1 cellular context compared by ENCODE assay signal in the genomic region with DNA sequence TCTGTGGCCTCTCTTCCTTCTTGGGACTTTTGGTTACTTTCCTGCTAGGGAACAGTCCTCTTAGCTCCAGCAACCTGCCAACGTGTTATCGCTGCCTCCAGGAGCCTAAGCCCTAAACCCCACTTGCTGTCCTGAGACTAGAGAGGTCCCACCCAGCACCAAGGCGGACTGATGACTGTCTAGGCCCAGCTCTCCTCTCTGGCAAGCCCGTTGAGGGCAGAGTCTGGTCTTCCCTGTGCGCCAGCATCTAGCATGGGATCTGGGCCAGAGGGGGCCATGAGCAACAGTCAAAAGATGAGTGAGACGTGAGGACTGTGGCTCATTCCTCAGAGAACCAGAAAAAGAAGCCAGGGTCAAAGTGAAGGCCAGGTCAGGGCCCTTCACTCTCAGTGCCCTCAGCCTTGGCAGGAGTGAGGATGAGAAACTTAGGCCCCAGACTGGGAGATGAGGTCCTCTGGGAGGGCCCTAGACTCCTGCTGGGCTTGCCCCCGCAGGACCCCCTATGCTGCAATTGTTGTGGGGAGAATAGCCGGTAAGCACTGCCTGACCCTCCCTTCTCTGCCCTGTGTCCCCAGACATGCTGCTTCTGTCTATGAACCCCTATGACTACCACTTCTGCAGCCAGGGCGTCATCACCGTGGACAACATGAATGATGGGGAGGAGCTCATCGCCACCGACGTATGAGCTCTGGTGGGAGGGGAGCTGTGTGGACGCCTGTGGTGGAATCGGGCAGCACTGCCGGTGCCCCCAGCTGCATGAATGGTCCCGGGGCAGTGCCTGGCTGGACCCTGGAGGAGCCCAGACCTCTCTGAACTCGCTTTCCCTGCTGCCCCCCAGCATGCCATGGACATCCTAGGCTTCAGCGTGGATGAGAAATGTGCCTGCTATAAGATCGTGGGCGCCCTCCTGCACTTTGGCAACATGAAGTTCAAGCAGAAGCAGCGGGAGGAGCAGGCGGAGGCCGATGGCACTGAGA.
A peak's percentile ranks its signal among the peaks of the same experiment; 100 is the strongest.
TF ChIP-seq lines count a peak whose summit lies in the region.

No MANE protein-coding gene starts in this region.

TF ChIP-seq in K562, 482 proteins besides CTCF, POLR2A, EP300 and RAD21:
- TF ChIP-seq, protein P1, sequence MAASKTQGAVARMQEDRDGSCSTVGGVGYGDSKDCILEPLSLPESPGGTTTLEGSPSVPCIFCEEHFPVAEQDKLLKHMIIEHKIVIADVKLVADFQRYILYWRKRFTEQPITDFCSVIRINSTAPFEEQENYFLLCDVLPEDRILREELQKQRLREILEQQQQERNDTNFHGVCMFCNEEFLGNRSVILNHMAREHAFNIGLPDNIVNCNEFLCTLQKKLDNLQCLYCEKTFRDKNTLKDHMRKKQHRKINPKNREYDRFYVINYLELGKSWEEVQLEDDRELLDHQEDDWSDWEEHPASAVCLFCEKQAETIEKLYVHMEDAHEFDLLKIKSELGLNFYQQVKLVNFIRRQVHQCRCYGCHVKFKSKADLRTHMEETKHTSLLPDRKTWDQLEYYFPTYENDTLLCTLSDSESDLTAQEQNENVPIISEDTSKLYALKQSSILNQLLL (CRISPR knock-in tag; IDR thresholded peaks at IDR 0.05; ENCODE audit: borderline replicate concordance): no peak
- TF ChIP-seq, protein P2, sequence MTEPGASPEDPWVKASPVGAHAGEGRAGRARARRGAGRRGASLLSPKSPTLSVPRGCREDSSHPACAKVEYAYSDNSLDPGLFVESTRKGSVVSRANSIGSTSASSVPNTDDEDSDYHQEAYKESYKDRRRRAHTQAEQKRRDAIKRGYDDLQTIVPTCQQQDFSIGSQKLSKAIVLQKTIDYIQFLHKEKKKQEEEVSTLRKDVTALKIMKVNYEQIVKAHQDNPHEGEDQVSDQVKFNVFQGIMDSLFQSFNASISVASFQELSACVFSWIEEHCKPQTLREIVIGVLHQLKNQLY (CRISPR knock-in tag; conservative IDR thresholded peaks at IDR 0.05): no peak
- TF ChIP-seq, protein P3, sequence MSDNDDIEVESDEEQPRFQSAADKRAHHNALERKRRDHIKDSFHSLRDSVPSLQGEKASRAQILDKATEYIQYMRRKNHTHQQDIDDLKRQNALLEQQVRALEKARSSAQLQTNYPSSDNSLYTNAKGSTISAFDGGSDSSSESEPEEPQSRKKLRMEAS (CRISPR knock-in tag; IDR thresholded peaks at IDR 0.05): peak; percentile 24; the same call in 1 of the 2 replicates
- TF ChIP-seq POLR2G (IDR thresholded peaks at IDR 0.05; ENCODE audit: low read depth, low read length) (peak; percentile 63), POLR2AphosphoS2 (IDR thresholded peaks at IDR 0.05; ENCODE audit: low read length) (peak; percentile 32; the same call in 1 of the 2 replicates)
